ENCODE assay signal across 29 cellular contexts in the genomic region with DNA sequence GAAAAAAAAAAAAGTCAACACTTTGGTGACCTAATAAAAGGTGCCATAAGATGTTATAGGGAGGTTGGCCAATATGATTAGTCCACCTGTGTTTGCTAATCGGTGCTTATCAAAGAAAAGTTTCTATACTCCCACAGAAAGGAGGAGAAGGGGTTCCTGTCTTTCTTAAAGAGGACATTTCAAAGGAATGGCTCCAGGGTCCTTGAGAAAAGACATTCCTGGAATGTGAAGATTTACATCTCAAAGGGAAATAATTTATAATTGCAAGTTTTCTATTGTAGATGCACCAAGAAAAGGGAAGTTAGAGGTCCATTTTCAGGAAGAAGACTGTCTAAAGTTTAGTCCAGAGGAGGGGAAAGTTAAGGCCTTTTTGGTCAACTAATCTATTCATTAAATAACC.
"Had no signal": no experiment of that assay in that cellular context is flagged by ENCODE, and none has a peak within 500 bp of the region (broad histone marks: within the 10 kb centered on the region; RNA-seq: fewer than 3 reads in every experiment).

No MANE protein-coding gene starts in this region.

- H3K4me1 Mint-ChIP-seq: activated CD4-positive, alpha-beta T cell treated with anti-CD3 and anti-CD28 coated beads for 36 hours; activated CD4-positive, alpha-beta T cell treated with anti-CD3 and anti-CD28 coated beads, Interleukin-2, amount 10 ng/mL, durations not matched to agents 7 days and 5 days; activated naive CD8-positive, alpha-beta T cell treated with anti-CD3 and anti-CD28 coated beads for 36 hours; central memory CD8-positive, alpha-beta T cell; T-cell; T-helper 17 cell had no signal

- DNase-seq: activated CD4-positive, alpha-beta T cell treated with anti-CD3 and anti-CD28 coated beads for 36 hours; activated CD4-positive, alpha-beta T cell treated with anti-CD3 and anti-CD28 coated beads, Interleukin-2, amount 10 ng/mL, durations not matched to agents 7 days and 5 days; activated CD4-positive, alpha-beta T cell treated with anti-CD3 and anti-CD28 coated beads, Interleukin-2, amount 50 U/mL, for 48 hours; activated CD8-positive, alpha-beta memory T cell treated with anti-CD3 and anti-CD28 coated beads, Interleukin-2, amount 50 U/mL, for 4 hours; activated CD8-positive, alpha-beta T cell treated with anti-CD3 and anti-CD28 coated beads, Interleukin-2, amount 10 ng/mL, durations not matched to agents 7 days and 5 days; activated effector memory CD4-positive, alpha-beta T cell treated with Interleukin-2 at 50 U/mL for 16 hours; activated naive CD4-positive, alpha-beta T cell treated with anti-CD3 and anti-CD28 coated beads, Interleukin-2, amount 50 U/mL, for 16 hours; activated naive CD8-positive, alpha-beta T cell treated with anti-CD3 and anti-CD28 coated beads for 36 hours; activated T-cell treated with anti-CD3 and anti-CD28 coated beads, Interleukin-2, amount 50 U/mL, for 48 hours; amniotic stem cell; aorta; NCI-H1048; NCI-H1105 treated with DMSO at 0.1 percent for 48 hours; NCI-H1436; NCI-H1694; NCI-H2029; NCI-H510A; NCI-H526; NCI-H748 treated with DMSO at 0.1 percent for 48 hours; SHP77; T-cell; T-helper 17 cell; T-helper 9 cell; WERI-Rb-1 had no signal

- ATAC-seq: activated CD4-positive, CD25-positive, alpha-beta regulatory T cell treated with anti-CD3 and anti-CD28 coated beads, Interleukin-2, amount 50 U/mL, for 24 hours; activated CD8-positive, alpha-beta T cell treated with anti-CD3 and anti-CD28 coated beads, Interleukin-2, amount 10 ng/mL, durations not matched to agents 7 days and 5 days; Panc1; SK-N-SH treated with all-trans-retinoic acid at 6 μM for 48 hours; T-cell; T-helper 17 cell had no signal

- H3K27me3 Mint-ChIP-seq: activated CD4-positive, alpha-beta T cell treated with anti-CD3 and anti-CD28 coated beads for 36 hours; activated CD4-positive, alpha-beta T cell treated with anti-CD3 and anti-CD28 coated beads, Interleukin-2, amount 10 ng/mL, durations not matched to agents 7 days and 5 days; activated naive CD8-positive, alpha-beta T cell treated with anti-CD3 and anti-CD28 coated beads for 36 hours; central memory CD8-positive, alpha-beta T cell; T-cell; T-helper 17 cell had no signal

- H3K36me3 Mint-ChIP-seq: activated naive CD8-positive, alpha-beta T cell treated with anti-CD3 and anti-CD28 coated beads for 36 hours; T-cell had no signal

- H3K27me3 ChIP-seq: cardiac muscle cell had no signal

- H3K36me3 ChIP-seq: cardiac muscle cell, WERI-Rb-1 had no signal

- H3K9me3 Mint-ChIP-seq: activated CD4-positive, alpha-beta T cell treated with anti-CD3 and anti-CD28 coated beads, Interleukin-2, amount 10 ng/mL, durations not matched to agents 7 days and 5 days; activated naive CD8-positive, alpha-beta T cell treated with anti-CD3 and anti-CD28 coated beads for 36 hours had no signal

- H3K4me3 Mint-ChIP-seq: activated CD4-positive, alpha-beta T cell treated with anti-CD3 and anti-CD28 coated beads for 36 hours; activated CD4-positive, alpha-beta T cell treated with anti-CD3 and anti-CD28 coated beads, Interleukin-2, amount 10 ng/mL, durations not matched to agents 7 days and 5 days; activated CD8-positive, alpha-beta T cell treated with anti-CD3 and anti-CD28 coated beads, Interleukin-2, amount 10 ng/mL, durations not matched to agents 7 days and 5 days; activated naive CD8-positive, alpha-beta T cell treated with anti-CD3 and anti-CD28 coated beads for 36 hours; central memory CD8-positive, alpha-beta T cell; T-cell; T-helper 17 cell had no signal

- H3K4me3 ChIP-seq: cardiac muscle cell had no signal

- H3K27ac Mint-ChIP-seq: activated CD4-positive, alpha-beta T cell treated with anti-CD3 and anti-CD28 coated beads, Interleukin-2, amount 10 ng/mL, durations not matched to agents 7 days and 5 days; activated CD8-positive, alpha-beta T cell treated with anti-CD3 and anti-CD28 coated beads, Interleukin-2, amount 10 ng/mL, durations not matched to agents 7 days and 5 days; activated naive CD8-positive, alpha-beta T cell treated with anti-CD3 and anti-CD28 coated beads for 36 hours; T-cell; T-helper 17 cell had no signal

- H3K27ac ChIP-seq: cardiac muscle cell, WERI-Rb-1 had no signal
